22 cellular contexts compared by ENCODE assay signal in genomic region chr2:62691186-62691585, GRCh38.
"Had no signal": no experiment of that assay in that cellular context is flagged by ENCODE, and none has a peak within 500 bp of the region (broad histone marks: within the 10 kb centered on the region; RNA-seq: fewer than 3 reads in every experiment).

No MANE protein-coding gene starts in this region.

- H3K4me3 ChIP-seq: K562, SJSA1, SK-N-MC had no signal

- H3K36me3 Mint-ChIP-seq: IgD-negative memory B cell had no signal

- H3K4me1 Mint-ChIP-seq: IgD-negative memory B cell had no signal

- H3K27ac Mint-ChIP-seq: IgD-negative memory B cell had no signal

- ATAC-seq: K562, Panc1 had no signal

- DNase-seq: Kasumi-1, MM.1S, NCI-H1092 treated with DMSO at 0.1 percent for 48 hours, NCI-H1436, NCI-H187, NCI-H2029, NCI-H2081 treated with DMSO at 0.1 percent for 48 hours, NCI-H2171, NCI-H226, NCI-H446, NCI-H510A, NCI-H524 treated with DMSO at 0.1 percent for 48 hours, NCI-H69, NCI-H774, SIG-M5 had no signal

- H3K9me3 ChIP-seq: SJSA1 had no signal

- H3K27me3 ChIP-seq: SJSA1 had no signal

- H3K27ac ChIP-seq: KMS-11, RWPE1, SJSA1, SK-N-MC had no signal

- H3K4me3 Mint-ChIP-seq: IgD-negative memory B cell had no signal

- H3K36me3 ChIP-seq: SJSA1 had no signal
